In the genomic region with DNA sequence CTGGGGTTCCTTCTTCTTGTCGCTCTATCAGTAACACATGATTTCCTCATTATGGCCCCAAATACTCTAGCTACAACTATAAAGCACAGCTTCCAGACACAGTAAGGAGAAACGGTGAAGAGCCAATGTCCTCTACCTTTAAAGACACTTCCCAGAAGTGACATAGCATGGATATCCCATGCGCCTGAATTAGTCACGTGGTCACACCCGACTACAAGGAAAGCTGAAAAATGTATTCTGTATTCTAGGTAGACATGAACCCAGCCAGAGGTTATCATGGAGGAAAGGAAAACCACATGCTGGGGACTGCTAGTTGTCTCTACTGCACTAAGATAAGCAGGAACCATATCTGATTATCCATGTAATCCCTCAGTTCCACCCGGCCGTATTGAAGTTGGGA, we compare ENCODE assay signal across 34 cellular contexts.
"Had no signal": no experiment of that assay in that cellular context is flagged by ENCODE, and none has a peak within 500 bp of the region (broad histone marks: within the 10 kb centered on the region; RNA-seq: fewer than 3 reads in every experiment).

No MANE protein-coding gene starts in this region.

- H3K27ac ChIP-seq: KMS-11 had no signal

- H3K4me2 ChIP-seq: KMS-11 had no signal

- H3K9me3 ChIP-seq: MG63 had no signal

- H3K36me3 ChIP-seq: MG63 had no signal

- DNase-seq: Karpas-422, Kasumi-1, MG63, MM.1S, MV-4-11, NCI-H1048, NCI-H1092, NCI-H1092 treated with DMSO at 0.1 percent for 48 hours, NCI-H1105, NCI-H1105 treated with DMSO at 0.1 percent for 48 hours, NCI-H1417, NCI-H1417 treated with DMSO at 0.1 percent for 48 hours, NCI-H1436, NCI-H1436 treated with DMSO at 0.1 percent for 48 hours, NCI-H146, NCI-H1694, NCI-H1694 treated with DMSO at 0.1 percent for 48 hours, NCI-H187, NCI-H187 treated with DMSO at 0.1 percent for 48 hours, NCI-H1930, NCI-H2029, NCI-H2029 treated with DMSO at 0.1 percent for 48 hours, NCI-H2081, NCI-H2081 treated with DMSO at 0.1 percent for 48 hours, NCI-H2107, NCI-H2171, NCI-H2171 treated with DMSO at 0.1 percent for 48 hours, NCI-H2227 treated with DMSO at 0.1 percent for 48 hours, NCI-H226, NCI-H345, NCI-H446, NCI-H446 treated with DMSO at 0.1 percent for 48 hours, NCI-H510A had no signal

- H3K9ac ChIP-seq: KMS-11 had no signal

- H3K4me3 ChIP-seq: MG63 had no signal
